1 cellular context compared by ENCODE assay signal in the genomic region with DNA sequence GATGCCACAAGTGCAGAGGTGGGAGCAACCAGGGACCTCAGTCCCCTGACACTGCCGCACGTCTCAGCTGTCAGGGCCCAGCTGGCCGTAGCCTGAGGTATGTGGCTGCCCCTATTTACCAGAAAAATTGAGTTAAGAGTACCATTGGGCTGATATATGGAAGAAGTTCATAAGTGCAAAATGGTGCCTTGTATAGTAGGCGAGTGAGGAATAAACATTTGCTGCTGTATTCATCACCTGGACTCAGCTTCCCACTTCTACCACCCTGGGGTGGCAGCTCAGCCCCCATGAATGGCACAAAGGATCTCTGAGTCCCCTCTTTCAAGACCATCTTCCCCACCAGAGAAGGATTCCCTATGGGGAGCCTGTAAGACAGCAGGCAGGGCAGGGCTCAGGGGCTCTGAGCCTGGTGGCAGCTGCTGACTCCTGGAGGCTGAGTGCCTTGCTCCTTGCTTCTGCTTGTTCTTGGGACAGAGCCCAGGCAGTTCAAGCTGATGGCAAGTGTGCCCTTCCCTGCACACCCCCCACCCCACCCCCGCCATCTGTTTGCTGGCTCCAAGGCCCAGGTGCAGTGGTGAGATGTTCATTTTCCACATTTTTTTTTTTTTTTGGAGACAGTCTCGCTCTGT.
A peak's percentile ranks its signal among the peaks of the same experiment; 100 is the strongest.
TF ChIP-seq lines count a peak whose summit lies in the region.

No MANE protein-coding gene starts in this region.

TF ChIP-seq in K562, 482 proteins besides CTCF, POLR2A, EP300 and RAD21:
- peak; percentile 69 for TF ChIP-seq EWSR1 (IDR thresholded peaks at IDR 0.05; ENCODE audit: borderline replicate concordance, low read depth, partially characterized antibody)
- TF ChIP-seq ZC3H11A (IDR thresholded peaks at IDR 0.05; ENCODE audit: low read depth, low read length): no peak
- TF ChIP-seq, protein P1, sequence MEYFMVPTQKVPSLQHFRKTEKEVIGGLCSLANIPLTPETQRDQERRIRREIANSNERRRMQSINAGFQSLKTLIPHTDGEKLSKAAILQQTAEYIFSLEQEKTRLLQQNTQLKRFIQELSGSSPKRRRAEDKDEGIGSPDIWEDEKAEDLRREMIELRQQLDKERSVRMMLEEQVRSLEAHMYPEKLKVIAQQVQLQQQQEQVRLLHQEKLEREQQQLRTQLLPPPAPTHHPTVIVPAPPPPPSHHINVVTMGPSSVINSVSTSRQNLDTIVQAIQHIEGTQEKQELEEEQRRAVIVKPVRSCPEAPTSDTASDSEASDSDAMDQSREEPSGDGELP (CRISPR knock-in tag; IDR thresholded peaks at IDR 0.05; ENCODE audit: borderline replicate concordance): 0 out of 2 replicates have a peak, but pooled peaks have one; percentile 36
- TF ChIP-seq POLR2AphosphoS5 (IDR thresholded peaks at IDR 0.05; ENCODE audit: control insufficient read depth, insufficient read depth, low read depth, low read length): peak; percentile 59; the same call in 1 of the 2 replicates
- peak; percentile 51 for TF ChIP-seq SNRNP70 (optimal IDR thresholded peaks at IDR 0.05; ENCODE audit: low read depth, low read length)
